Comparison of ENCODE assay signal across 1 cellular context in the genomic region with DNA sequence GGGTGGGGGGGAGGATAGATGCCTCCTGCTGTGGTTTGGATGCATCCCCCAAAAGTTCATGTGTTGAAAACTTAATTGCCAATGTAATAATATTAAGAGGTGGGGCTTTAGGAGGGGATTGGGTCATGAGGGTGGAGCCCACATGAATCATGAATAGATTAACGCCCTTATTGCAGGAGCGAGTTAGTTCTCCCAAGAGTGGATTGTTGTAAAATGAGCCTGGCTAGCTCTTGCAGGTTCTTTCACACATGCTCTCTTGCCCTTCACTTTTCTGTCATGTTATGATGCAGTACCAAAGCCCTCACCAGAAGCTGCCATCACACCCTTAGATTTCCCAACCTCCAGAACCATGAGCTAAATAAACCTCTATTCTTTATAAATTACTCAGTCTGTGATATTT.
A peak's percentile ranks its signal among the peaks of the same experiment; 100 is the strongest.
TF ChIP-seq lines count a peak whose summit lies in the region.

No MANE protein-coding gene starts in this region.

TF ChIP-seq in K562, 482 proteins besides CTCF, POLR2A, EP300 and RAD21:
- TF ChIP-seq FOS (IDR thresholded peaks at IDR 0.05; ENCODE audit: extremely low read depth, insufficient read length): no peak
- no peak for TF ChIP-seq PCBP1 (IDR thresholded peaks at IDR 0.05; ENCODE audit: low read depth, low read length, poor library complexity, severe bottlenecking)
- no peak for TF ChIP-seq HCFC1 (IDR thresholded peaks at IDR 0.05; ENCODE audit: low read depth, low read length)
- no peak for TF ChIP-seq XRCC3 (IDR thresholded peaks at IDR 0.05)
- TF ChIP-seq MYNN (IDR thresholded peaks at IDR 0.05): no peak
- no peak for TF ChIP-seq MYNN (CRISPR knock-in tag; IDR thresholded peaks at IDR 0.05)
- TF ChIP-seq ZFP36 (IDR thresholded peaks at IDR 0.05; ENCODE audit: low read depth, low read length, partially characterized antibody): no peak
- 0 out of 2 replicates have a peak, but pooled peaks have one; percentile 44 for TF ChIP-seq ZNF766 (CRISPR knock-in tag; conservative IDR thresholded peaks at IDR 0.05)
- no peak for TF ChIP-seq FOSL1 (tag; conservative IDR thresholded peaks at IDR 0.05)
TF ChIP-seq in K562: peak in this region for 1.
